In genomic region chr17:39051001-39051605, GRCh38 we compare ENCODE assay signal across 15 cellular contexts.
"Had no signal": no experiment of that assay in that cellular context is flagged by ENCODE, and none has a peak within 500 bp of the region (broad histone marks: within the 10 kb centered on the region; RNA-seq: fewer than 3 reads in every experiment).

No MANE protein-coding gene starts in this region.

- H2AFZ ChIP-seq: neural progenitor cell had no signal

- H3K4me1 ChIP-seq: gastrocnemius medialis, pancreas, vagina had no signal

- H3K36me3 ChIP-seq: esophagus muscularis mucosa, gastrocnemius medialis, heart right ventricle, neural progenitor cell, pancreas, vagina had no signal

- H3K9ac ChIP-seq: neural progenitor cell had no signal

- H3K27me3 ChIP-seq: esophagus muscularis mucosa, gastrocnemius medialis, heart right ventricle, neural progenitor cell, pancreas, vagina had no signal

- ATAC-seq: gastrocnemius medialis; heart right ventricle; left lobe of liver; natural killer cell treated with Interleukin-12 subunit alpha and Interleukin-12 subunit beta and Interleukin-15 and Interleukin-18, amount 100 ng/mL, for 72 hours; pancreas had no signal

- H3K27ac ChIP-seq: esophagus muscularis mucosa, gastrocnemius medialis, heart right ventricle, neural progenitor cell, pancreas, vagina had no signal

- H3K9me3 ChIP-seq: pancreas had no signal

- H3K4me3 ChIP-seq: esophagus muscularis mucosa, gastrocnemius medialis, heart right ventricle, neural progenitor cell, pancreas, vagina had no signal

- H3K4me2 ChIP-seq: neural progenitor cell had no signal

- DNase-seq: effector CD8-positive, alpha-beta T cell; gastrocnemius medialis; heart right ventricle; hypothalamus; occipital lobe; pancreas; right cardiac atrium; small intestine; stimulated activated CD4-positive, alpha-beta T cell treated with anti-CD3 and anti-CD28 coated beads, Interleukin-12 subunit alpha, Interleukin-12 subunit beta, amount 100 ng/mL, for 4 hours; stimulated activated naive CD4-positive, alpha-beta T cell had no signal
